24 cellular contexts compared by ENCODE assay signal in genomic region chr3:195711813-195712534, GRCh38. TPM values are rescaled to one million over a fixed set of nuclear protein-coding genes. Genes with fewer than 3 reads are reported as not detected.
DNase-seq lines count a peak whose midpoint lies in the region; ATAC-seq and TF ChIP-seq lines count a peak whose summit lies in the region.
"Had no signal": no experiment of that assay in that cellular context is flagged by ENCODE, and none has a peak within 500 bp of the region (broad histone marks: within the 10 kb centered on the region; RNA-seq: fewer than 3 reads in every experiment).

No MANE protein-coding gene starts in this region.

- H3K4me3 Mint-ChIP-seq in activated CD8-positive, alpha-beta memory T cell treated with anti-CD3 and anti-CD28 coated beads, Interleukin-2, amount 10 ng/mL, durations not matched to agents 7 days and 5 days, result no peak overlapping the region
- H3K4me3 Mint-ChIP-seq in T-helper 2 cell treated with Interferon-gamma antibody and Interleukin-4, amounts not matched to agents 5 μg/mL and 100 μg/mL, for 36 hours, result no peak overlapping the region
- no peak overlapping the region for H3K4me3 Mint-ChIP-seq in endodermal cell
- H3K4me3 Mint-ChIP-seq: brain; naive thymus-derived CD8-positive, alpha-beta T cell; T-helper 1 cell treated with Interleukin-12 subunit alpha and Interleukin-12 subunit beta and Interleukin-4 antibody, amounts not matched to agents 30 μg/mL and 1 μg/mL, for 36 hours had no signal

- H3K36me3 Mint-ChIP-seq in activated CD8-positive, alpha-beta memory T cell treated with anti-CD3 and anti-CD28 coated beads, Interleukin-2, amount 10 ng/mL, durations not matched to agents 7 days and 5 days, result peaks cover 9% of the 10 kb centered on the region
- peaks cover 36% of the 10 kb centered on the region for H3K36me3 Mint-ChIP-seq in T-helper 2 cell treated with Interferon-gamma antibody and Interleukin-4, amounts not matched to agents 5 μg/mL and 100 μg/mL, for 36 hours (ENCODE audit: low read depth)
- peaks cover 14% of the 10 kb centered on the region for H3K36me3 Mint-ChIP-seq in endodermal cell (ENCODE audit: low read depth)

- no peaks in the 10 kb centered on the region for H3K9me3 Mint-ChIP-seq in activated CD8-positive, alpha-beta memory T cell treated with anti-CD3 and anti-CD28 coated beads, Interleukin-2, amount 10 ng/mL, durations not matched to agents 7 days and 5 days (ENCODE audit: low read depth)
- H3K9me3 Mint-ChIP-seq in T-helper 2 cell treated with Interferon-gamma antibody and Interleukin-4, amounts not matched to agents 5 μg/mL and 100 μg/mL, for 36 hours, result no peaks in the 10 kb centered on the region
- peaks cover 57% of the 10 kb centered on the region for H3K9me3 Mint-ChIP-seq in endodermal cell
- H3K9me3 Mint-ChIP-seq: T-helper 1 cell treated with Interleukin-12 subunit alpha and Interleukin-12 subunit beta and Interleukin-4 antibody, amounts not matched to agents 30 μg/mL and 1 μg/mL, for 36 hours had no signal

- no peak overlapping the region for H3K27ac Mint-ChIP-seq in activated CD8-positive, alpha-beta memory T cell treated with anti-CD3 and anti-CD28 coated beads, Interleukin-2, amount 10 ng/mL, durations not matched to agents 7 days and 5 days
- peak overlapping the region; percentile 38 for H3K27ac Mint-ChIP-seq in T-helper 2 cell treated with Interferon-gamma antibody and Interleukin-4, amounts not matched to agents 5 μg/mL and 100 μg/mL, for 36 hours
- H3K27ac Mint-ChIP-seq in endodermal cell, result peak overlapping the region; percentile 67
- H3K27ac Mint-ChIP-seq: brain; T-helper 1 cell treated with Interleukin-12 subunit alpha and Interleukin-12 subunit beta and Interleukin-4 antibody, amounts not matched to agents 30 μg/mL and 1 μg/mL, for 36 hours had no signal

- H3K9me3 ChIP-seq in endodermal cell (ENCODE audit: control insufficient read depth, low read length), result peaks cover 17% of the 10 kb centered on the region
- H3K9me3 ChIP-seq: SK-N-SH, transverse colon had no signal

- H3K4me3 ChIP-seq in endodermal cell (ENCODE audit: low read length), result no peak overlapping the region
- H3K4me3 ChIP-seq: skin epidermis, transverse colon had no signal

- CTCF ChIA-PET in activated CD8-positive, alpha-beta memory T cell treated with anti-CD3 and anti-CD28 coated beads, Interleukin-2, amount 10 ng/mL, durations not matched to agents 7 days and 5 days (lab: Charles Lee), result interaction anchor here (0.6 to 1.0 kb wide), 2 partner anchors 90 to 973 kb away, joined by 3 read pairs; no protein-coding TSS in a partner anchor
- CTCF ChIA-PET in HEK293T (lab: Yijun Ruan, JAX), result no interaction called here

- H3K9ac ChIP-seq in endodermal cell (ENCODE audit: extremely low read depth, low read length, poor library complexity, severe bottlenecking), result no peak overlapping the region
- H3K9ac ChIP-seq: SK-N-SH had no signal

- H3K27me3 Mint-ChIP-seq in activated CD8-positive, alpha-beta memory T cell treated with anti-CD3 and anti-CD28 coated beads, Interleukin-2, amount 10 ng/mL, durations not matched to agents 7 days and 5 days, result no peaks in the 10 kb centered on the region
- no peaks in the 10 kb centered on the region for H3K27me3 Mint-ChIP-seq in T-helper 2 cell treated with Interferon-gamma antibody and Interleukin-4, amounts not matched to agents 5 μg/mL and 100 μg/mL, for 36 hours (ENCODE audit: low read depth)
- no peaks in the 10 kb centered on the region for H3K27me3 Mint-ChIP-seq in endodermal cell (ENCODE audit: insufficient read depth)
- H3K27me3 Mint-ChIP-seq: brain; naive thymus-derived CD8-positive, alpha-beta T cell had no signal

- 89% methylated on average over 9 to 12 of the region's 12 CpGs for WGBS in endodermal cell (ENCODE audit: insufficient coverage in 1 of 2, insufficient read length in 1 of 2), 2 experiments

- peak; percentile 42 for ATAC-seq in activated CD8-positive, alpha-beta memory T cell treated with anti-CD3 and anti-CD28 coated beads, Interleukin-2, amount 10 ng/mL, durations not matched to agents 7 days and 5 days
- peak; percentile 6 for ATAC-seq in stimulated activated naive CD8-positive, alpha-beta T cell treated with anti-CD3 and anti-CD28 coated beads, Interleukin-15, Interleukin-2, amounts not matched to agents 100 U/mL and 50 U/mL, for 24 hours
- ATAC-seq in HG03025 (IDR thresholded peaks at IDR 0.05; ENCODE audit: low FRiP score, unreplicated experiment) (no peak), GM21529 (IDR thresholded peaks at IDR 0.05; ENCODE audit: unreplicated experiment) (no peak)

- no peak for DNase-seq in activated CD8-positive, alpha-beta memory T cell treated with anti-CD3 and anti-CD28 coated beads, Interleukin-2, amount 10 ng/mL, durations not matched to agents 7 days and 5 days
- DNase-seq in activated CD8-positive, alpha-beta memory T cell treated with anti-CD3 and anti-CD28 coated beads for 24 hours, result no peak
- no peak for DNase-seq in T-helper 2 cell treated with Interferon-gamma antibody and Interleukin-4, amounts not matched to agents 5 μg/mL and 100 μg/mL, for 36 hours (ENCODE audit: low spot score)
- DNase-seq in endodermal cell (peak; percentile 57), HEK293T (ENCODE audit: extremely low spot score) (no peak)
- DNase-seq in stimulated activated naive CD8-positive, alpha-beta T cell treated with anti-CD3 and anti-CD28 coated beads, Interleukin-15, Interleukin-2, amounts not matched to agents 100 U/mL and 50 U/mL, for 24 hours, result no peak
- DNase-seq: activated CD4-positive, alpha-beta T cell treated with anti-CD3 and anti-CD28 coated beads, Interleukin-2, amount 50 U/mL, for 1 hour; activated CD8-positive, alpha-beta memory T cell treated with anti-CD3 and anti-CD28 coated beads, Interleukin-2, amount 50 U/mL, for 4 hours; DMS53; effector CD4-positive, alpha-beta T cell; erythroblast; HCEC 1CT; KG1; kidney; MM.1S; naive thymus-derived CD8-positive, alpha-beta T cell; NCI-H146; SK-N-SH; transverse colon had no signal

- peaks cover 7% of the 10 kb centered on the region for H3K4me1 Mint-ChIP-seq in activated CD8-positive, alpha-beta memory T cell treated with anti-CD3 and anti-CD28 coated beads, Interleukin-2, amount 10 ng/mL, durations not matched to agents 7 days and 5 days
- peaks cover 3% of the 10 kb centered on the region for H3K4me1 Mint-ChIP-seq in T-helper 2 cell treated with Interferon-gamma antibody and Interleukin-4, amounts not matched to agents 5 μg/mL and 100 μg/mL, for 36 hours (ENCODE audit: low read depth)
- H3K4me1 Mint-ChIP-seq in endodermal cell, result peaks cover 30% of the 10 kb centered on the region
- H3K4me1 Mint-ChIP-seq: brain had no signal

- H3K27ac ChIP-seq in endodermal cell (ENCODE audit: low read depth, low read length), result no peak overlapping the region
- H3K27ac ChIP-seq: skin epidermis, transverse colon had no signal

- no peak for TF ChIP-seq CTCF in endodermal cell (conservative IDR thresholded peaks at IDR 0.05)

- POLR2A ChIA-PET in HEK293T (lab: Yijun Ruan, JAX), result no interaction called here

- no peaks in the 10 kb centered on the region for H3K27me3 ChIP-seq in endodermal cell (ENCODE audit: control insufficient read depth, insufficient read depth, low read length, poor library complexity, severe bottlenecking)
- H3K27me3 ChIP-seq: transverse colon had no signal

- H3K4me1 ChIP-seq in endodermal cell (ENCODE audit: control insufficient read depth, insufficient read depth, low read length), result peaks cover 2% of the 10 kb centered on the region

- no peaks in the 10 kb centered on the region for H3K36me3 ChIP-seq in endodermal cell (ENCODE audit: control insufficient read depth, insufficient read depth, low read length)

TF ChIP-seq in HEK293T, 16 proteins besides CTCF, POLR2A, EP300 and RAD21:
- no peak for TF ChIP-seq FOXA1 (IDR thresholded peaks at IDR 0.05)
- TF ChIP-seq FOXM1 (IDR thresholded peaks at IDR 0.05; ENCODE audit: borderline replicate concordance), result no peak
- no peak for TF ChIP-seq SP1 (IDR thresholded peaks at IDR 0.05)
- no peak for TF ChIP-seq ARNT (IDR thresholded peaks at IDR 0.05)
- no peak for TF ChIP-seq LEF1 (IDR thresholded peaks at IDR 0.05; ENCODE audit: borderline replicate concordance)
- TF ChIP-seq NFRKB (IDR thresholded peaks at IDR 0.05), result no peak
- TF ChIP-seq ELF4 (IDR thresholded peaks at IDR 0.05), result no peak
- TF ChIP-seq L3MBTL2 (conservative IDR thresholded peaks at IDR 0.05), result no peak
- TF ChIP-seq BHLHE40 (IDR thresholded peaks at IDR 0.05; ENCODE audit: borderline replicate concordance), result no peak
- TF ChIP-seq ZNF384 (IDR thresholded peaks at IDR 0.05), result no peak
- TF ChIP-seq HDGF (IDR thresholded peaks at IDR 0.05; ENCODE audit: borderline replicate concordance), result no peak
- TF ChIP-seq CTBP1 (IDR thresholded peaks at IDR 0.05; ENCODE audit: borderline replicate concordance), result no peak
- TF ChIP-seq FOXK2 (IDR thresholded peaks at IDR 0.05), result no peak
- no peak for TF ChIP-seq SUZ12 (IDR thresholded peaks at IDR 0.05)
- TF ChIP-seq, protein P1, sequence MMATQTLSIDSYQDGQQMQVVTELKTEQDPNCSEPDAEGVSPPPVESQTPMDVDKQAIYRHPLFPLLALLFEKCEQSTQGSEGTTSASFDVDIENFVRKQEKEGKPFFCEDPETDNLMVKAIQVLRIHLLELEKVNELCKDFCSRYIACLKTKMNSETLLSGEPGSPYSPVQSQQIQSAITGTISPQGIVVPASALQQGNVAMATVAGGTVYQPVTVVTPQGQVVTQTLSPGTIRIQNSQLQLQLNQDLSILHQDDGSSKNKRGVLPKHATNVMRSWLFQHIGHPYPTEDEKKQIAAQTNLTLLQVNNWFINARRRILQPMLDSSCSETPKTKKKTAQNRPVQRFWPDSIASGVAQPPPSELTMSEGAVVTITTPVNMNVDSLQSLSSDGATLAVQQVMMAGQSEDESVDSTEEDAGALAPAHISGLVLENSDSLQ (IDR thresholded peaks at IDR 0.05), result no peak

RNA-seq across cellular contexts. Expression of gene MUC20, which starts 8.8 kb away (rescaled TPM):
- 1 to 10 TPM in 1 of 2 experiments, under 1 TPM in 1; 0.85 to 1.9 TPM for total RNA-seq in activated CD8-positive, alpha-beta memory T cell treated with anti-CD3 and anti-CD28 coated beads, Interleukin-2, amount 10 ng/mL, durations not matched to agents 7 days and 5 days
- total RNA-seq in endodermal cell, result 1 to 10 TPM in 1 of 2 donors, under 1 TPM in 1; 0.89 to 1.3 TPM
- polyA plus RNA-seq in endodermal cell (2013, experiment 1 of 2), result 0.89 TPM
- polyA plus RNA-seq in endodermal cell (2013, experiment 2 of 2), result 1.7 TPM

Comparison
In these comparisons a context has a peak if more than half of its experiments do, and no peak if none do; other contexts are left out.
1. ATAC-seq: peak in activated CD8-positive, alpha-beta memory T cell treated with anti-CD3 and anti-CD28 coated beads, Interleukin-2, amount 10 ng/mL, durations not matched to agents 7 days and 5 days (single experiment) and stimulated activated naive CD8-positive, alpha-beta T cell treated with anti-CD3 and anti-CD28 coated beads, Interleukin-15, Interleukin-2, amounts not matched to agents 100 U/mL and 50 U/mL, for 24 hours (single experiment); none in HG03025 (single experiment) and GM21529 (single experiment).